Comparison of ENCODE assay signal across 17 cellular contexts in genomic region chr6:96150431-96150830, GRCh38.
DNase-seq lines count a peak whose midpoint lies in the region; ATAC-seq lines count a peak whose summit lies in the region.
"Had no signal": no experiment of that assay in that cellular context is flagged by ENCODE, and none has a peak within 500 bp of the region (broad histone marks: within the 10 kb centered on the region; RNA-seq: fewer than 3 reads in every experiment).

No MANE protein-coding gene starts in this region.

- DNase-seq in caudate nucleus (lab: John Stamatoyannopoulos, UW) (peak in 24 of 61 donors; percentile 2 to 80 (median 23)), inferior parietal cortex (ENCODE audit: extremely low spot score) (peak; percentile 34), GM03348 (ENCODE audit: low spot score) (no peak)
- DNase-seq in stimulated activated effector memory CD8-positive, alpha-beta T cell treated with anti-CD3 and anti-CD28 coated beads, Interleukin-12 subunit alpha, Interleukin-12 subunit beta, amount 100 ng/mL, for 72 hours (ENCODE audit: low spot score in 2 of 2): no peak
- no peak for DNase-seq in activated CD8-positive, alpha-beta memory T cell treated with anti-CD3 and anti-CD28 coated beads for 24 hours
- DNase-seq: ACHN; Calu3; CD4-positive, alpha-beta memory T cell; DMS79 treated with DMSO at 0.1 percent for 48 hours; GF-D8; GOT3; H7; HFFc6 had no signal

- no peaks in the 10 kb centered on the region for H3K36me3 Mint-ChIP-seq in stimulated activated effector memory CD8-positive, alpha-beta T cell treated with anti-CD3 and anti-CD28 coated beads, Interleukin-12 subunit alpha, Interleukin-12 subunit beta, amount 100 ng/mL, for 72 hours
- H3K36me3 Mint-ChIP-seq: CD4-positive, alpha-beta memory T cell had no signal

- H3K4me1 Mint-ChIP-seq in stimulated activated effector memory CD8-positive, alpha-beta T cell treated with anti-CD3 and anti-CD28 coated beads, Interleukin-12 subunit alpha, Interleukin-12 subunit beta, amount 100 ng/mL, for 72 hours: no peaks in the 10 kb centered on the region
- H3K4me1 Mint-ChIP-seq: CD4-positive, alpha-beta memory T cell had no signal

- peak; percentile 19 for ATAC-seq in stimulated activated effector memory CD8-positive, alpha-beta T cell treated with anti-CD3 and anti-CD28 coated beads, Interleukin-12 subunit alpha, Interleukin-12 subunit beta, amount 100 ng/mL, for 72 hours
- no peak for ATAC-seq in HG03442 (IDR thresholded peaks at IDR 0.05; ENCODE audit: unreplicated experiment)
- ATAC-seq: GM12878, HCT116 had no signal

- H3K27ac ChIP-seq in caudate nucleus (ENCODE audit: low read depth, low read length): peak overlapping the region; percentile 63
- H3K27ac ChIP-seq: C4-2B had no signal

- H3K4me3 Mint-ChIP-seq in stimulated activated effector memory CD8-positive, alpha-beta T cell treated with anti-CD3 and anti-CD28 coated beads, Interleukin-12 subunit alpha, Interleukin-12 subunit beta, amount 100 ng/mL, for 72 hours: no peak overlapping the region
- H3K4me3 Mint-ChIP-seq: CD4-positive, alpha-beta memory T cell; HFFc6 had no signal

- no peaks in the 10 kb centered on the region for H3K9me3 Mint-ChIP-seq in stimulated activated effector memory CD8-positive, alpha-beta T cell treated with anti-CD3 and anti-CD28 coated beads, Interleukin-12 subunit alpha, Interleukin-12 subunit beta, amount 100 ng/mL, for 72 hours
- H3K9me3 Mint-ChIP-seq: CD4-positive, alpha-beta memory T cell had no signal

- H3K27ac Mint-ChIP-seq in stimulated activated effector memory CD8-positive, alpha-beta T cell treated with anti-CD3 and anti-CD28 coated beads, Interleukin-12 subunit alpha, Interleukin-12 subunit beta, amount 100 ng/mL, for 72 hours: no peak overlapping the region
- H3K27ac Mint-ChIP-seq: HFFc6 had no signal
